In the genomic region with DNA sequence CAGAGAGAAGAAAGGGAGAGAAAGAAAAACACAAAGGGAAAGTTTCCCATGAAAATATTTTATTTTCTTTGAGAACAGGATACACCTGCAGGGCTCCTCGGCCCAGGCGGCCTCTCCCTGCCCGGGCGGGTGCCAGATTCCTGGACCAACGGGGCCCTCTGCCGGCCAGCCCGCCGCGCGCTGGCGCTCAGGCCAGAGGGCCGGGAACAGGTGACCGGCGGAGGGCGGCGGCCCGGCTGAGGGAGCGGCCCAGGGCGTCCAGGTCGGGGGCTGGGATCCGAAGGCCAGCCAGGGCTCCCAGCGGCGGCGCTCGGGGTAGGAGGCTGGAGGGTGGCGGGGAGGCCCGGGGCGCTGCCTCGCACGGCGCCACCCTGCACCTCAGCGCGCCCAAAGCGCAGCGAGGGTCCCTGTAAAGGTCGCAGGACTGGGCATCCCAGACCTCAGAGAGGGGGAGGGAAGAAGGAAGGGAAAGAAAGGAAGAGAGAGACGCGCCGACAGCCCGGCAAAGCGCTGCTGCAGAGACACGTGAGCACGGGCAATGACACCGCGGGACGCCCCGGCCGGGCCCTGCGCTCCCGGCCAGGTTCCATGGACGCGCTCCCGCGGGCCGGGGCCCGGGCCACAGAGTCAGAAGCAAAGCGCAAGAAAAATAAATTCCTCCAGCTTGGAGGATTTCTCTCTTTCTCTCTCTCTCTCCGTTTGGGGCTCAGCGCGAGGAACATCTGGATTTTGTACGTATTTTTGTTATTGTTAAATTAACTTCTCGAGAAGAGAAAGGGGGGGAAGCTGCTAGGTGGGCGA, we compare ENCODE assay signal across 8 cellular contexts. TPM values are rescaled to one million over a fixed set of nuclear protein-coding genes. Genes with fewer than 3 reads are reported as not detected.
DNase-seq lines count a peak whose midpoint lies in the region; ATAC-seq and TF ChIP-seq lines count a peak whose summit lies in the region.

No MANE protein-coding gene starts in this region.

- intact Hi-C loops in transverse colon (cut with DNase I; ENCODE audit: low total_unique reads): loop anchor here (1.0 to 10.0 kb wide), 3 partner anchors 62 to 188 kb away; no protein-coding TSS in a partner anchor

- peak overlapping the region; percentile 36 to 58 (median 49) for H3K4me3 ChIP-seq in transverse colon

- TF ChIP-seq CTCF in foreskin keratinocyte (conservative IDR thresholded peaks at IDR 0.05) (peak; percentile 94), neural crest cell (conservative IDR thresholded peaks at IDR 0.05) (peak; percentile 88), transverse colon (IDR thresholded peaks at IDR 0.05) (peak; percentile 70 to 87 (median 75))

- H3K36me3 ChIP-seq in transverse colon: no peaks in the 10 kb centered on the region

- H3K27ac ChIP-seq in foreskin keratinocyte (no peak overlapping the region), transverse colon (peak overlapping the region; percentile 87 to 94 (median 88))

- no peaks in the 10 kb centered on the region for H3K36me3 Mint-ChIP-seq in neural crest cell (ENCODE audit: low read depth)

- H3K4me3 Mint-ChIP-seq in neural crest cell: peak overlapping the region; percentile 80

- peaks cover 4% of the 10 kb centered on the region for H3K4me1 Mint-ChIP-seq in neural crest cell

- H3K27ac Mint-ChIP-seq in neural crest cell (ENCODE audit: unreplicated experiment): no peak overlapping the region

- no peaks in the 10 kb centered on the region for H3K9me3 Mint-ChIP-seq in neural crest cell

- TF ChIP-seq POLR2A in transverse colon (IDR thresholded peaks at IDR 0.05): no peak

- ATAC-seq in HG03196 (IDR thresholded peaks at IDR 0.05; ENCODE audit: unreplicated experiment): peak; percentile 49
- ATAC-seq in foreskin keratinocyte: peak; percentile 68

- H3K27me3 Mint-ChIP-seq in neural crest cell (ENCODE audit: low read depth): peaks cover 28% of the 10 kb centered on the region

- H3K27me3 ChIP-seq in foreskin keratinocyte (peaks cover 24% of the 10 kb centered on the region), transverse colon (peaks cover 29% of the 10 kb centered on the region)

- WGBS in transverse colon (ENCODE audit: low coverage in 1 of 2), 2 donors: 2% methylated on average over 51 of the region's 63 CpGs; no CpG with 5 or more reads in 1 of the 2 donors

- TF ChIP-seq EP300 in transverse colon (IDR thresholded peaks at IDR 0.05; ENCODE audit: low read depth): no peak

- peak; percentile 16 to 43 for DNase-seq in NCI-H187 (lab: John Stamatoyannopoulos, UW)
- DNase-seq in NCI-H187 treated with DMSO at 0.1 percent for 48 hours (lab: John Stamatoyannopoulos, UW): no peak
- DNase-seq in OCI-M1 (lab: John Stamatoyannopoulos, UW): peak; percentile 67
- peak; percentile 56 for DNase-seq in activated naive CD4-positive, alpha-beta T cell treated with Interleukin-2 at 50 U/mL for 16 hours
- DNase-seq in foreskin keratinocyte: peak; percentile 47 to 75
- peak; percentile 61 for DNase-seq in neural crest cell (ENCODE audit: low read depth, low spot score)
- DNase-seq in transverse colon: peak; percentile 84

- in situ Hi-C loops in transverse colon (cut with MboI; ENCODE audit: low pct_ligation_motif_present in 1 of 4, low pct_unique_long_range_greater_than_20kb in 1 of 4, low sequenced_read_pairs in 3 of 4): loop anchor here in 1 of 4 donors (25.0 kb wide), 1 partner anchor 185 kb away; no protein-coding TSS in a partner anchor

- no peaks in the 10 kb centered on the region for H3K4me1 ChIP-seq in foreskin keratinocyte
- H3K4me1 ChIP-seq in transverse colon: peaks cover 22 to 61% (median 41%) of the 10 kb centered on the region in 4 donors

- no peaks in the 10 kb centered on the region for H3K9me3 ChIP-seq in transverse colon

RNA-seq across cellular contexts. Expression of gene WNT9A, which starts 0.9 kb away (rescaled TPM):
- total RNA-seq in foreskin keratinocyte (0.53 and 2.0 TPM in 2 replicates), neural crest cell (0.48 and 0.54 TPM in 2 replicates), transverse colon (1 to 10 TPM; 1.2 to 4.0 (median 1.8) TPM)
- 0.39 and 1.6 TPM in 2 replicates for polyA plus RNA-seq in foreskin keratinocyte

RNA-seq across cellular contexts. Expression of gene WNT3A, which starts 60.0 kb away (rescaled TPM):
- 0.04 TPM in 1 of 2 replicates, not detected in the other for total RNA-seq in foreskin keratinocyte
- 0.02 and 0.07 TPM in 2 replicates for polyA plus RNA-seq in foreskin keratinocyte
- total RNA-seq in neural crest cell: not detected in 2 replicates
- total RNA-seq in transverse colon: not detected
